In genomic region chr17:66285149-66285548, GRCh38 we compare ENCODE assay signal across 27 cellular contexts. TPM values are rescaled to one million over a fixed set of nuclear protein-coding genes. Genes with fewer than 3 reads are reported as not detected.
"Had no signal": no experiment of that assay in that cellular context is flagged by ENCODE, and none has a peak within 500 bp of the region (broad histone marks: within the 10 kb centered on the region; RNA-seq: fewer than 3 reads in every experiment).

No MANE protein-coding gene starts in this region.

- H3K9me3 Mint-ChIP-seq: activated B cell treated with CpG ODN at 0.5 μM for 24 hours; activated CD4-positive, alpha-beta memory T cell treated with anti-CD3 and anti-CD28 coated beads, Interleukin-2, amount 10 ng/mL, durations not matched to agents 7 days and 5 days had no signal

- H3K4me1 Mint-ChIP-seq: activated B cell treated with CpG ODN at 0.5 μM for 24 hours had no signal

- H3K4me3 Mint-ChIP-seq: activated B cell treated with CpG ODN at 0.5 μM for 24 hours; activated CD4-positive, alpha-beta memory T cell treated with anti-CD3 and anti-CD28 coated beads, Interleukin-2, amount 10 ng/mL, durations not matched to agents 7 days and 5 days had no signal

- H3K36me3 ChIP-seq: ascending aorta, Peyer's patch, SJCRH30 had no signal

- H3K9ac ChIP-seq: SK-N-SH had no signal

- H3K4me2 ChIP-seq: SK-N-SH had no signal

- H3K4me1 ChIP-seq: ascending aorta, body of pancreas, SJCRH30 had no signal

- H3K27me3 ChIP-seq: ascending aorta, body of pancreas, Peyer's patch, SJCRH30 had no signal

- H3K9me3 ChIP-seq: ascending aorta, body of pancreas, Peyer's patch, SJCRH30, SK-N-SH had no signal

- H3K4me3 ChIP-seq: ascending aorta, body of pancreas, coronary artery, Peyer's patch, SJCRH30 had no signal

- H3K9me2 ChIP-seq: SK-N-SH had no signal

- ATAC-seq: body of pancreas had no signal

- H3K27ac ChIP-seq: ascending aorta, body of pancreas, coronary artery, Peyer's patch, RWPE1, SJCRH30 had no signal

- H3K27ac Mint-ChIP-seq: activated B cell treated with CpG ODN at 0.5 μM for 24 hours; activated CD4-positive, alpha-beta memory T cell treated with anti-CD3 and anti-CD28 coated beads, Interleukin-2, amount 10 ng/mL, durations not matched to agents 7 days and 5 days had no signal

- DNase-seq: activated B cell treated with CpG ODN at 0.5 μM for 24 hours; activated CD4-positive, alpha-beta memory T cell treated with anti-CD3 and anti-CD28 coated beads, Interleukin-2, amount 10 ng/mL, durations not matched to agents 7 days and 5 days; activated CD4-positive, alpha-beta T cell treated with anti-CD3 and anti-CD28 coated beads for 1 hour; activated CD4-positive, alpha-beta T cell treated with anti-CD3 and anti-CD28 coated beads, Interleukin-2, amount 50 U/mL, for 1 hour; activated effector memory CD4-positive, alpha-beta T cell treated with Interleukin-2 at 50 U/mL for 16 hours; activated naive CD4-positive, alpha-beta T cell treated with Interleukin-2 at 50 U/mL for 16 hours; activated T-cell treated with anti-CD3 and anti-CD28 coated beads for 4 hours; amniotic stem cell; body of pancreas; central memory CD4-positive, alpha-beta T cell; Kasumi-1; NCI-H1105 treated with DMSO at 0.1 percent for 48 hours; NCI-H1436 treated with DMSO at 0.1 percent for 48 hours; NCI-H187; NCI-H2081; NCI-H524; Right ventricle myocardium superior; SJCRH30; SK-N-SH; T1000 had no signal

RNA-seq across cellular contexts. Expression of gene APOH, which starts 55.9 kb away (rescaled TPM):
- total RNA-seq: activated B cell treated with CpG ODN at 0.5 μM for 24 hours; activated CD4-positive, alpha-beta memory T cell treated with anti-CD3 and anti-CD28 coated beads, Interleukin-2, amount 10 ng/mL, durations not matched to agents 7 days and 5 days; activated CD8-positive, alpha-beta memory T cell treated with anti-CD3 and anti-CD28 coated beads for 36 hours; chondrocyte; SJCRH30; T-helper 1 cell treated with Interleukin-12 subunit alpha and Interleukin-12 subunit beta and Interleukin-4 antibody, amounts not matched to agents 30 ng/mL and 1 ng/mL, for 36 hours had no signal
- polyA plus RNA-seq: SK-N-SH had no signal
